In the genomic region with DNA sequence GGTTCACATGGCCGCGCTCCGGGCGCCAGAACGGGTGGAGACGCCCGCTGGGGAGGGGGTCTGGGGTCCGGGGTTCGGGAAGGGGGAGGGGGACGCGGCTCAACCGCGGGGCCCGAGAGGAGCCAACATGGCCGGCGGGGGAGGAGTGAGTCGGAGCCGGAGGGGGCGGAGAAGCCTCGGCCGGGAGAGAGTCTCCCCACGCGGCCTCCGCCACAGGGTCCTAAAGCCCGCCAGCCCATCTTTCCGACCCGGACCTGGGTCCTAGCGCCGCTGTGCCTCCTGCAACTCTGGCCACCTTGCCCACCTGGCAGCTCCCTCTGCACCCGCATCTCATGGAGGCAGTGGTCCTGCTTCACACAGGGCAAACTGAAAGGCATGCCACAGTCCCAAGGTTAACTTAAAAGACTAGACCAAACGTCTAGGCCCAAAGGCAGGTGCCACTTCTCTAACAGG, we compare ENCODE assay signal across 8 cellular contexts. TPM values are rescaled to one million over a fixed set of nuclear protein-coding genes. Genes with fewer than 3 reads are reported as not detected.
DNase-seq lines count a peak whose midpoint lies in the region; ATAC-seq and TF ChIP-seq lines count a peak whose summit lies in the region.

TSS of gene BAZ2A (minus strand) at position 147 of the 453 bp plus-strand sequence. CDS start 12,796 bp downstream, outside the sequence.

- DNase-seq in A172 (ENCODE audit: low spot score) (peak; percentile 61), NCI-H2196 (lab: John Stamatoyannopoulos, UW; ENCODE audit: unreplicated experiment) (peak; percentile 91), breast epithelium (ENCODE audit: low spot score in 2 of 2) (peak; percentile 78 to 87)

- intact Hi-C loops in breast epithelium (cut with DNase I; ENCODE audit: low total_unique reads), result loop anchor here (10.0 kb wide), 1 partner anchor 55 kb away; the partner anchor contains the start of gene PTGES3

- H3K27ac ChIP-seq in breast epithelium, result peak within 1 kb of the TSS; percentile 97

- ATAC-seq in GM18867 (IDR thresholded peaks at IDR 0.05; ENCODE audit: unreplicated experiment) (peak; percentile 66), HG03108 (IDR thresholded peaks at IDR 0.05; ENCODE audit: unreplicated experiment) (peak; percentile 51)

- H3K27me3 ChIP-seq in breast epithelium (no peaks in the 10 kb centered on the region), skeletal muscle satellite cell (ENCODE audit: control insufficient read depth, insufficient read depth, low read length) (no peaks in the 10 kb centered on the region)

- H3K9me3 ChIP-seq in breast epithelium (no peaks in the 10 kb centered on the region), iPS-18c (ENCODE audit: control insufficient read depth, insufficient read depth, low read length) (no peaks in the 10 kb centered on the region), skeletal muscle satellite cell (replicated peaks; ENCODE audit: low read length) (no peaks in the 10 kb centered on the region)

- H3K4me2 ChIP-seq in skeletal muscle satellite cell (ENCODE audit: low read length), result peak within 1 kb of the TSS; percentile 84

- H3K9ac ChIP-seq in skeletal muscle satellite cell (ENCODE audit: low read depth, low read length), result peak within 1 kb of the TSS; percentile 81

- H3K36me3 ChIP-seq in breast epithelium (no peaks in the 10 kb centered on the region), skeletal muscle satellite cell (ENCODE audit: insufficient read depth, low read length) (peaks cover 21% of the 10 kb centered on the region)

- TF ChIP-seq CTCF in WI38 (IDR thresholded peaks at IDR 0.05; ENCODE audit: low read depth, low read length), result no peak
- no peak for TF ChIP-seq CTCF in breast epithelium (IDR thresholded peaks at IDR 0.05)

- TF ChIP-seq POLR2A in breast epithelium (IDR thresholded peaks at IDR 0.05), result no peak

- peak within 1 kb of the TSS; percentile 98 for H3K4me3 ChIP-seq in WI38 (ENCODE audit: low read depth, low read length)
- peak within 1 kb of the TSS; percentile 99 to 100 (median 100) for H3K4me3 ChIP-seq in breast epithelium
- H3K4me3 ChIP-seq in iPS-18c (ENCODE audit: insufficient read depth, low read depth, low read length), result peak within 1 kb of the TSS; percentile 87
- peak within 1 kb of the TSS; percentile 76 for H3K4me3 ChIP-seq in skeletal muscle satellite cell (ENCODE audit: low read length)

- peaks cover 8 to 24% of the 10 kb centered on the region in 2 donors for H3K4me1 ChIP-seq in breast epithelium
- peaks cover 38% of the 10 kb centered on the region for H3K4me1 ChIP-seq in skeletal muscle satellite cell (ENCODE audit: control insufficient read depth, insufficient read depth, low read length)

RNA-seq across cellular contexts. Expression of gene BAZ2A, which starts in this region (rescaled TPM):
- total RNA-seq in A172 (2014; rRNA removed; shearing (Covaris generic)), result 16.6 and 20.9 TPM in 2 replicates
- 100 to 1,000 TPM in 1 of 3 donors, 10 to 100 TPM in 2; 80.2 to 104 (median 81.0) TPM for total RNA-seq in breast epithelium
- 25.6 and 26.2 TPM in 2 replicates for total RNA-seq in skeletal muscle satellite cell (2012; rRNA removed)

Comparison
In these comparisons a context has a peak if more than half of its experiments do, and no peak if none do; other contexts are left out.
1. Peak in every context shown above with its lines: DNase-seq, ATAC-seq, H3K4me3 ChIP-seq and H3K27ac ChIP-seq.